8 cellular contexts compared by ENCODE assay signal in genomic region chr19:15417699-15418098, GRCh38. TPM values are rescaled to one million over a fixed set of nuclear protein-coding genes. Genes with fewer than 3 reads are reported as not detected.
A peak's percentile ranks its signal among the peaks of the same experiment; 100 is the strongest.
DNase-seq lines count a peak whose midpoint lies in the region; ATAC-seq lines count a peak whose summit lies in the region.

No MANE protein-coding gene starts in this region.

- peak overlapping the region; percentile 92 for H3K27ac Mint-ChIP-seq in activated naive CD4-positive, alpha-beta T cell treated with anti-CD3 and anti-CD28 coated beads for 36 hours
- peak overlapping the region; percentile 89 for H3K27ac Mint-ChIP-seq in activated naive CD8-positive, alpha-beta T cell
- H3K27ac Mint-ChIP-seq in stimulated activated naive B cell treated with anti-CD40 and anti-IgM and Interleukin-4, amounts not matched to agents 10 μg/mL and 1 μg/mL and 100 μg/mL, for 72 hours = peak overlapping the region; percentile 100

- peaks cover 14% of the 10 kb centered on the region for H3K4me1 ChIP-seq in iPS-18a (ENCODE audit: control insufficient read depth, low read depth, low read length)

- H3K36me3 ChIP-seq in iPS-18a (ENCODE audit: control insufficient read depth, low read depth, low read length) = peaks cover 14% of the 10 kb centered on the region

- DNase-seq in activated naive CD4-positive, alpha-beta T cell treated with anti-CD3 and anti-CD28 coated beads for 36 hours = no peak
- DNase-seq in activated naive CD4-positive, alpha-beta T cell treated with anti-CD3 and anti-CD28 coated beads, Interleukin-2, amount 50 U/mL, for 16 hours = no peak
- DNase-seq in stimulated activated naive B cell treated with anti-CD40 and anti-IgM and Interleukin-4, amounts not matched to agents 10 μg/mL and 1 μg/mL and 100 μg/mL, for 72 hours = no peak
- no peak for DNase-seq in NCI-H2227 treated with DMSO at 0.1 percent for 48 hours (lab: John Stamatoyannopoulos, UW)

- H3K4me3 ChIP-seq in iPS-18a (ENCODE audit: low read length) = peak overlapping the region; percentile 88

- H3K27me3 Mint-ChIP-seq in activated naive CD4-positive, alpha-beta T cell treated with anti-CD3 and anti-CD28 coated beads for 36 hours (ENCODE audit: low read depth) = no peaks in the 10 kb centered on the region
- no peaks in the 10 kb centered on the region for H3K27me3 Mint-ChIP-seq in activated naive CD8-positive, alpha-beta T cell
- H3K27me3 Mint-ChIP-seq in stimulated activated naive B cell treated with anti-CD40 and anti-IgM and Interleukin-4, amounts not matched to agents 10 μg/mL and 1 μg/mL and 100 μg/mL, for 72 hours = no peaks in the 10 kb centered on the region

- intact Hi-C loops in activated naive CD4-positive, alpha-beta T cell treated with anti-CD3 and anti-CD28 coated beads for 36 hours (cut with micrococcal nuclease) = loop anchor here (2.0 kb wide), 1 partner anchor 325 kb away; no protein-coding TSS in a partner anchor

- peak overlapping the region; percentile 99 for H3K4me3 Mint-ChIP-seq in activated naive CD4-positive, alpha-beta T cell treated with anti-CD3 and anti-CD28 coated beads for 36 hours
- peak overlapping the region; percentile 99 for H3K4me3 Mint-ChIP-seq in activated naive CD8-positive, alpha-beta T cell
- peak overlapping the region; percentile 98 to 99 for H3K4me3 Mint-ChIP-seq in stimulated activated naive B cell treated with anti-CD40 and anti-IgM and Interleukin-4, amounts not matched to agents 10 μg/mL and 1 μg/mL and 100 μg/mL, for 72 hours

- no peaks in the 10 kb centered on the region for H3K9me3 ChIP-seq in iPS-18a (ENCODE audit: control insufficient read depth, low read depth, low read length)

- H3K9me3 Mint-ChIP-seq in activated naive CD4-positive, alpha-beta T cell treated with anti-CD3 and anti-CD28 coated beads for 36 hours = no peaks in the 10 kb centered on the region
- no peaks in the 10 kb centered on the region for H3K9me3 Mint-ChIP-seq in activated naive CD8-positive, alpha-beta T cell (ENCODE audit: low read depth)
- H3K9me3 Mint-ChIP-seq in stimulated activated naive B cell treated with anti-CD40 and anti-IgM and Interleukin-4, amounts not matched to agents 10 μg/mL and 1 μg/mL and 100 μg/mL, for 72 hours = no peaks in the 10 kb centered on the region

- peak overlapping the region; percentile 90 for H3K9ac ChIP-seq in iPS-18a (ENCODE audit: low read length)

- no peaks in the 10 kb centered on the region for H3K27me3 ChIP-seq in iPS-18a (ENCODE audit: control insufficient read depth, insufficient read depth, low read length)

- peak overlapping the region; percentile 60 for H3K27ac ChIP-seq in iPS-18a (ENCODE audit: low read length)

- CTCF ChIA-PET in activated naive CD4-positive, alpha-beta T cell treated with anti-CD3 and anti-CD28 coated beads for 36 hours (lab: Charles Lee) = interaction anchor here (0.7 to 6.8 kb wide), 6 partner anchors 15 to 141 kb away, joined by 3 to 79 read pairs (median 20); no protein-coding TSS in a partner anchor

- peaks cover 44% of the 10 kb centered on the region for H3K4me1 Mint-ChIP-seq in activated naive CD4-positive, alpha-beta T cell treated with anti-CD3 and anti-CD28 coated beads for 36 hours (ENCODE audit: low read depth)
- H3K4me1 Mint-ChIP-seq in activated naive CD8-positive, alpha-beta T cell (ENCODE audit: low read depth) = peaks cover 55% of the 10 kb centered on the region
- peaks cover 30 to 39% of the 10 kb centered on the region in 2 donors for H3K4me1 Mint-ChIP-seq in stimulated activated naive B cell treated with anti-CD40 and anti-IgM and Interleukin-4, amounts not matched to agents 10 μg/mL and 1 μg/mL and 100 μg/mL, for 72 hours

- no peak for ATAC-seq in stimulated activated naive B cell treated with anti-CD40 and anti-IgM and Interleukin-4, amounts not matched to agents 10 μg/mL and 1 μg/mL and 100 μg/mL, for 72 hours (replicated peaks)
- ATAC-seq in HG03469 (IDR thresholded peaks at IDR 0.05; ENCODE audit: unreplicated experiment) = no peak
- no peak for ATAC-seq in GM19397 (IDR thresholded peaks at IDR 0.05; ENCODE audit: unreplicated experiment)

- H3K36me3 Mint-ChIP-seq in activated naive CD4-positive, alpha-beta T cell treated with anti-CD3 and anti-CD28 coated beads for 36 hours (ENCODE audit: low read depth) = peaks cover 11% of the 10 kb centered on the region
- H3K36me3 Mint-ChIP-seq in activated naive CD8-positive, alpha-beta T cell = peaks cover 3% of the 10 kb centered on the region
- H3K36me3 Mint-ChIP-seq in stimulated activated naive B cell treated with anti-CD40 and anti-IgM and Interleukin-4, amounts not matched to agents 10 μg/mL and 1 μg/mL and 100 μg/mL, for 72 hours = peaks cover 22 to 31% of the 10 kb centered on the region in 2 donors

RNA-seq across cellular contexts. Expression of gene AKAP8L, which starts 1.1 kb away (rescaled TPM):
- 100 to 1,000 TPM; 127 to 140 TPM for total RNA-seq in activated naive CD4-positive, alpha-beta T cell treated with anti-CD3 and anti-CD28 coated beads for 36 hours

RNA-seq across cellular contexts. Expression of gene WIZ, which starts 32.1 kb away (rescaled TPM):
- total RNA-seq in activated naive CD4-positive, alpha-beta T cell treated with anti-CD3 and anti-CD28 coated beads for 36 hours = 10 to 100 TPM; 16.5 to 16.7 TPM

RNA-seq across cellular contexts. Expression of gene AKAP8, which starts 38.1 kb away (rescaled TPM):
- total RNA-seq in activated naive CD4-positive, alpha-beta T cell treated with anti-CD3 and anti-CD28 coated beads for 36 hours = 10 to 100 TPM; 27.1 to 30.3 TPM

RNA-seq across cellular contexts. Expression of gene RASAL3, which starts 46.6 kb away (rescaled TPM):
- total RNA-seq in activated naive CD4-positive, alpha-beta T cell treated with anti-CD3 and anti-CD28 coated beads for 36 hours = 10 to 100 TPM; 63.2 to 66.2 TPM
